ENCODE assay signal across 8 cellular contexts in genomic region chr5:78504726-78505431, GRCh38.
DNase-seq lines count a peak whose midpoint lies in the region; ATAC-seq lines count a peak whose summit lies in the region.

No MANE protein-coding gene starts in this region.

- DNase-seq in ELF-1 (ENCODE audit: low read depth, low spot score) (peak; percentile 94), NCI-H748 (lab: John Stamatoyannopoulos, UW; ENCODE audit: unreplicated experiment) (peak; percentile 72), myocyte (ENCODE audit: low read depth) (peak; percentile 99), T-helper 9 cell (no peak)

- no peaks in the 10 kb centered on the region for H3K36me3 Mint-ChIP-seq in stimulated activated memory B cell treated with anti-CD40 and anti-IgM and Interleukin-4, amounts not matched to agents 10 μg/mL and 1 μg/mL and 100 μg/mL, for 72 hours

- H3K4me3 Mint-ChIP-seq in stimulated activated memory B cell treated with anti-CD40 and anti-IgM and Interleukin-4, amounts not matched to agents 10 μg/mL and 1 μg/mL and 100 μg/mL, for 72 hours: no peak overlapping the region

- H3K9me3 Mint-ChIP-seq in stimulated activated memory B cell treated with anti-CD40 and anti-IgM and Interleukin-4, amounts not matched to agents 10 μg/mL and 1 μg/mL and 100 μg/mL, for 72 hours: no peaks in the 10 kb centered on the region

- peaks cover 19% of the 10 kb centered on the region for H3K4me1 Mint-ChIP-seq in stimulated activated memory B cell treated with anti-CD40 and anti-IgM and Interleukin-4, amounts not matched to agents 10 μg/mL and 1 μg/mL and 100 μg/mL, for 72 hours

- no peak overlapping the region for H3K27ac Mint-ChIP-seq in stimulated activated memory B cell treated with anti-CD40 and anti-IgM and Interleukin-4, amounts not matched to agents 10 μg/mL and 1 μg/mL and 100 μg/mL, for 72 hours

- H3K27me3 Mint-ChIP-seq in stimulated activated memory B cell treated with anti-CD40 and anti-IgM and Interleukin-4, amounts not matched to agents 10 μg/mL and 1 μg/mL and 100 μg/mL, for 72 hours: no peaks in the 10 kb centered on the region

- ATAC-seq in esophagus mucosa (peak; percentile 93), GM19035 (IDR thresholded peaks at IDR 0.05; ENCODE audit: unreplicated experiment) (no peak), GM21423 (IDR thresholded peaks at IDR 0.05; ENCODE audit: unreplicated experiment) (no peak)
- no peak for ATAC-seq in stimulated activated memory B cell treated with anti-CD40 and anti-IgM and Interleukin-4, amounts not matched to agents 10 μg/mL and 1 μg/mL and 100 μg/mL, for 72 hours
